In genomic region chr11:71063129-71063528, GRCh38 we compare ENCODE assay signal across 25 cellular contexts.
"Had no signal": no experiment of that assay in that cellular context is flagged by ENCODE, and none has a peak within 500 bp of the region (broad histone marks: within the 10 kb centered on the region; RNA-seq: fewer than 3 reads in every experiment).

No MANE protein-coding gene starts in this region.

- H3K79me2 ChIP-seq: parathyroid adenoma had no signal

- H3K4me2 ChIP-seq: neural progenitor cell had no signal

- H3K4me1 ChIP-seq: neural progenitor cell, parathyroid adenoma, psoas muscle, stomach, thyroid gland, tibial nerve, upper lobe of left lung, vagina had no signal

- H3K9me3 ChIP-seq: ovary, psoas muscle, stomach, thoracic aorta, thyroid gland, tibial nerve, upper lobe of left lung, vagina had no signal

- H3K4me3 ChIP-seq: neural progenitor cell, ovary, psoas muscle, skin epidermis, stomach, thoracic aorta, thyroid gland, tibial nerve, upper lobe of left lung, vagina had no signal

- ATAC-seq: naive thymus-derived CD4-positive, alpha-beta T cell; natural killer cell; psoas muscle; right cardiac atrium; sciatic nerve; stimulated activated effector memory CD8-positive, alpha-beta T cell treated with anti-CD3 and anti-CD28 coated beads, Interleukin-12 subunit alpha, Interleukin-12 subunit beta, amount 100 ng/mL, for 72 hours; stimulated activated naive B cell treated with anti-CD40 and anti-IgM and Interleukin-4, amounts not matched to agents 10 μg/mL and 1 μg/mL and 100 μg/mL, for 72 hours had no signal

- H3K27ac ChIP-seq: neural progenitor cell, ovary, parathyroid adenoma, psoas muscle, skin epidermis, stomach, thoracic aorta, thyroid gland, tibial nerve, upper lobe of left lung, vagina had no signal

- FAIRE-seq: urothelium cell line had no signal

- DNase-seq: naive thymus-derived CD4-positive, alpha-beta T cell; natural killer cell; occipital lobe; ovary; psoas muscle; stimulated activated CD4-positive, alpha-beta T cell treated with anti-CD3 and anti-CD28 coated beads, Interleukin-15, amount 100 ng/mL, for 24 hours; stimulated activated CD4-positive, alpha-beta T cell treated with anti-CD3 and anti-CD28 coated beads, Interleukin-2, amount 100 ng/mL, for 24 hours; stimulated activated CD4-positive, alpha-beta T cell treated with anti-CD3 and anti-CD28 coated beads, Interleukin-2, amount 100 ng/mL, for 48 hours; stimulated activated CD4-positive, alpha-beta T cell treated with anti-CD3 and anti-CD28 coated beads, Interleukin-4, amount 100 ng/mL, for 24 hours; stimulated activated naive B cell treated with anti-CD40 and anti-IgM and Interleukin-4, amounts not matched to agents 10 μg/mL and 1 μg/mL and 100 μg/mL, for 72 hours; stimulated activated naive CD4-positive, alpha-beta T cell treated with Interleukin-2 at 50 U/mL for 16 hours; stomach; thyroid gland; trophoblast cell; upper lobe of left lung had no signal

- H3K36me3 ChIP-seq: neural progenitor cell, ovary, thoracic aorta, thyroid gland, tibial nerve, upper lobe of left lung, vagina had no signal

- H2AFZ ChIP-seq: neural progenitor cell, parathyroid adenoma had no signal

- H3K9ac ChIP-seq: neural progenitor cell, parathyroid adenoma had no signal

- H3K27me3 ChIP-seq: neural progenitor cell, ovary, thyroid gland, upper lobe of left lung, vagina had no signal
